13 cellular contexts compared by ENCODE assay signal in genomic region chr1:24768873-24769605, GRCh38. TPM values are rescaled to one million over a fixed set of nuclear protein-coding genes. Genes with fewer than 3 reads are reported as not detected.
A peak's percentile ranks its signal among the peaks of the same experiment; 100 is the strongest.
DNase-seq lines count a peak whose midpoint lies in the region; ATAC-seq, FAIRE-seq and TF ChIP-seq lines count a peak whose summit lies in the region.
"Had no signal": no experiment of that assay in that cellular context is flagged by ENCODE, and none has a peak within 500 bp of the region (broad histone marks: within the 10 kb centered on the region; RNA-seq: fewer than 3 reads in every experiment).

No MANE protein-coding gene starts in this region.

- H2AFZ ChIP-seq in KMS-11 (ENCODE audit: low read depth) (no peak overlapping the region), endothelial cell of umbilical vein (ENCODE audit: low read depth, low read length) (no peak overlapping the region)

- POLR2A ChIA-PET in endothelial cell of umbilical vein (lab: Charles Lee) = interaction anchor here (0.7 to 1.4 kb wide), 3 partner anchors 17 to 24 kb away, joined by 6 to 17 read pairs (median 9); partner anchors contain the start of gene CLIC4
- POLR2A ChIA-PET in CD4-positive, alpha-beta memory T cell (lab: Charles Lee; ENCODE audit: partially characterized antibody) = no interaction called here

- no peaks in the 10 kb centered on the region for H3K9me1 ChIP-seq in endothelial cell of umbilical vein (replicated peaks; ENCODE audit: control insufficient read depth, extremely low read depth, insufficient read depth, low read length)

- H3K36me3 Mint-ChIP-seq in CD4-positive, alpha-beta memory T cell = no peaks in the 10 kb centered on the region
- H3K36me3 Mint-ChIP-seq: activated naive CD8-positive, alpha-beta T cell treated with anti-CD3 and anti-CD28 coated beads for 36 hours; stimulated activated effector memory CD8-positive, alpha-beta T cell treated with anti-CD3 and anti-CD28 coated beads, Interleukin-12 subunit alpha, Interleukin-12 subunit beta, amount 100 ng/mL, for 72 hours had no signal

- no peaks in the 10 kb centered on the region for H3K9me3 Mint-ChIP-seq in CD4-positive, alpha-beta memory T cell
- H3K9me3 Mint-ChIP-seq: activated naive CD8-positive, alpha-beta T cell treated with anti-CD3 and anti-CD28 coated beads for 36 hours; effector memory CD8-positive, alpha-beta T cell; stimulated activated effector memory CD8-positive, alpha-beta T cell treated with anti-CD3 and anti-CD28 coated beads, Interleukin-12 subunit alpha, Interleukin-12 subunit beta, amount 100 ng/mL, for 72 hours had no signal

- H3K9ac ChIP-seq in KMS-11 (no peak overlapping the region), endothelial cell of umbilical vein (replicated peaks; ENCODE audit: extremely low read depth, insufficient read depth, low read length) (peak overlapping the region; percentile 61)

- no peak for ATAC-seq in HG03097 (IDR thresholded peaks at IDR 0.05; ENCODE audit: low FRiP score, unreplicated experiment)
- ATAC-seq: effector memory CD8-positive, alpha-beta T cell; stimulated activated effector memory CD8-positive, alpha-beta T cell treated with anti-CD3 and anti-CD28 coated beads, Interleukin-12 subunit alpha, Interleukin-12 subunit beta, amount 100 ng/mL, for 72 hours had no signal

- DNase-seq in endothelial cell of umbilical vein (ENCODE audit: low read depth, low spot score) (peak; percentile 43), prostate gland (ENCODE audit: low spot score) (no peak), NCI-H82 treated with DMSO at 0.1 percent for 48 hours (lab: John Stamatoyannopoulos, UW; ENCODE audit: unreplicated experiment) (no peak)
- DNase-seq in CD4-positive, alpha-beta memory T cell = no peak
- DNase-seq in stimulated activated CD4-positive, alpha-beta T cell treated with anti-CD3 and anti-CD28 coated beads, Interleukin-4, amount 100 ng/mL, for 4 hours = no peak
- DNase-seq: activated naive CD8-positive, alpha-beta T cell treated with anti-CD3 and anti-CD28 coated beads for 36 hours; effector memory CD8-positive, alpha-beta T cell; NCI-H1417 treated with DMSO at 0.1 percent for 48 hours; NK-92 treated with Interleukin-12 subunit alpha and Interleukin-12 subunit beta, amount 100 ng/mL, for 24 hours had no signal

- intact Hi-C loops in endothelial cell of umbilical vein (cut with micrococcal nuclease) (loop anchor here (1.0 to 5.0 kb wide), 2 partner anchors 36 to 127 kb away; partner anchors contain the start of gene SRRM1), prostate gland (cut with DNase I) (no loop called here)
- intact Hi-C loops in CD4-positive, alpha-beta memory T cell (cut with micrococcal nuclease) = no loop called here

- BruUV-seq in endothelial cell of umbilical vein (replicated peaks; lab: Mats Ljungman, UMichigan) = no TSS peak

- H3K79me2 ChIP-seq in KMS-11 (ENCODE audit: insufficient read depth, low read depth) = peaks cover 93% of the 10 kb centered on the region
- peaks cover 91% of the 10 kb centered on the region for H3K79me2 ChIP-seq in endothelial cell of umbilical vein (ENCODE audit: control insufficient read depth, insufficient read depth, low read length)

- H3K4me1 ChIP-seq in KMS-11 (ENCODE audit: low read depth, poor library complexity, severe bottlenecking) (peaks cover 62% of the 10 kb centered on the region), endothelial cell of umbilical vein (ENCODE audit: control insufficient read depth, extremely low read depth, insufficient read depth, low read length) (peaks cover 61% of the 10 kb centered on the region), prostate gland (replicated peaks) (no peaks in the 10 kb centered on the region)
- no peaks in the 10 kb centered on the region for H3K4me1 ChIP-seq in CD4-positive, alpha-beta memory T cell (ENCODE audit: insufficient read depth, low read length)

- FAIRE-seq in endothelial cell of umbilical vein (lab: Jason Lieb, UNC) = no peak

- TF ChIP-seq POLR2A in endothelial cell of umbilical vein (IDR thresholded peaks at IDR 0.05; ENCODE audit: low read depth, low read length) (no peak), prostate gland (IDR thresholded peaks at IDR 0.05) (no peak)

- 50% methylated on average over 4 of the region's 4 CpGs for WGBS in prostate gland

- H3K4me3 ChIP-seq in KMS-11 (IDR thresholded peaks at IDR 0.05; ENCODE audit: insufficient read depth, low read depth, low read length) (no peak overlapping the region), endothelial cell of umbilical vein (replicated peaks in 1 of 3; ENCODE audit: insufficient read depth in 1 of 3, low read depth in 1 of 3, low read length in 3 of 3) (no peak overlapping the region), prostate gland (no peak overlapping the region)
- no peak overlapping the region for H3K4me3 ChIP-seq in CD4-positive, alpha-beta memory T cell (ENCODE audit: low read length in 2 of 2)

- H4K20me1 ChIP-seq in KMS-11 (ENCODE audit: insufficient read depth) (no peaks in the 10 kb centered on the region), endothelial cell of umbilical vein (replicated peaks; ENCODE audit: control insufficient read depth, extremely low read depth, insufficient read depth, low read length) (no peaks in the 10 kb centered on the region)

- H3K4me2 ChIP-seq in KMS-11 = peak overlapping the region; percentile 61
- H3K4me2 ChIP-seq in endothelial cell of umbilical vein (ENCODE audit: insufficient read depth, low read length) = peak overlapping the region; percentile 28

- H3K27me3 ChIP-seq in KMS-11 (ENCODE audit: insufficient read depth, low read depth) = no peaks in the 10 kb centered on the region
- H3K27me3 ChIP-seq in endothelial cell of umbilical vein (ENCODE audit: control insufficient read depth in 2 of 2, insufficient read depth in 2 of 2, low read length in 2 of 2) = no peaks in the 10 kb centered on the region
- no peaks in the 10 kb centered on the region for H3K27me3 ChIP-seq in prostate gland (replicated peaks; ENCODE audit: insufficient read depth)
- no peaks in the 10 kb centered on the region for H3K27me3 ChIP-seq in CD4-positive, alpha-beta memory T cell (ENCODE audit: insufficient read depth, low read length)

- H3K27me3 Mint-ChIP-seq in CD4-positive, alpha-beta memory T cell = no peaks in the 10 kb centered on the region
- H3K27me3 Mint-ChIP-seq: activated naive CD8-positive, alpha-beta T cell treated with anti-CD3 and anti-CD28 coated beads for 36 hours; effector memory CD8-positive, alpha-beta T cell had no signal

- dilution Hi-C loops in endothelial cell of umbilical vein (cut with MboI; ENCODE audit: extremely low pct_ligation_motif_present, low sequenced_read_pairs) = no loop called here

- TF ChIP-seq CTCF in 22Rv1 (IDR thresholded peaks at IDR 0.05) = no peak
- no peak for TF ChIP-seq CTCF in KMS-11 (conservative IDR thresholded peaks at IDR 0.05; ENCODE audit: low read depth, low read length)
- no peak for TF ChIP-seq CTCF in endothelial cell of umbilical vein (IDR thresholded peaks at IDR 0.05; ENCODE audit: extremely low read depth in 1 of 2, insufficient read depth in 1 of 2, low read depth in 1 of 2, low read length in 2 of 2)
- TF ChIP-seq CTCF in prostate gland (IDR thresholded peaks at IDR 0.05) = no peak

- no peaks in the 10 kb centered on the region for H3K36me3 ChIP-seq in KMS-11 (ENCODE audit: insufficient read depth)
- H3K36me3 ChIP-seq in endothelial cell of umbilical vein (ENCODE audit: control insufficient read depth in 2 of 2, extremely low read depth in 1 of 2, insufficient read depth in 2 of 2, low read length in 2 of 2) = peaks cover 0 to 2% of the 10 kb centered on the region in 2 experiments
- H3K36me3 ChIP-seq in prostate gland = no peaks in the 10 kb centered on the region
- no peaks in the 10 kb centered on the region for H3K36me3 ChIP-seq in CD4-positive, alpha-beta memory T cell (ENCODE audit: insufficient read depth, low read length)

- peak overlapping the region in 1 of 7 donors; percentile 29 for H3K27ac Mint-ChIP-seq in CD4-positive, alpha-beta memory T cell
- H3K27ac Mint-ChIP-seq: activated naive CD8-positive, alpha-beta T cell treated with anti-CD3 and anti-CD28 coated beads for 36 hours; effector memory CD8-positive, alpha-beta T cell had no signal

- H3K9me3 ChIP-seq in endothelial cell of umbilical vein (replicated peaks; ENCODE audit: control insufficient read depth, insufficient read depth, low read length) = no peaks in the 10 kb centered on the region
- H3K9me3 ChIP-seq in prostate gland = no peaks in the 10 kb centered on the region
- no peaks in the 10 kb centered on the region for H3K9me3 ChIP-seq in CD4-positive, alpha-beta memory T cell (ENCODE audit: control insufficient read depth in 1 of 2, low read length in 2 of 2)

- H3K4me3 Mint-ChIP-seq in CD4-positive, alpha-beta memory T cell = no peak overlapping the region
- H3K4me3 Mint-ChIP-seq: activated naive CD8-positive, alpha-beta T cell treated with anti-CD3 and anti-CD28 coated beads for 36 hours; effector memory CD8-positive, alpha-beta T cell; stimulated activated effector memory CD8-positive, alpha-beta T cell treated with anti-CD3 and anti-CD28 coated beads, Interleukin-12 subunit alpha, Interleukin-12 subunit beta, amount 100 ng/mL, for 72 hours had no signal

- H3K4me1 Mint-ChIP-seq in CD4-positive, alpha-beta memory T cell = no peaks in the 10 kb centered on the region

- CTCF ChIA-PET in endothelial cell of umbilical vein (lab: Charles Lee) = interaction anchor here (0.8 to 6.3 kb wide), 10 partner anchors 13 to 81 kb away, joined by 3 to 40 read pairs (median 5); partner anchors contain the start of gene CLIC4
- CTCF ChIA-PET in CD4-positive, alpha-beta memory T cell (lab: Charles Lee; ENCODE audit: partially characterized antibody) = interaction anchor here (0.6 to 1.0 kb wide), 2 partner anchors 81 to 606 kb away, joined by 3 read pairs; no protein-coding TSS in a partner anchor

- peak overlapping the region; percentile 48; the same call in 1 of the 2 replicates for H3K27ac ChIP-seq in 22Rv1
- H3K27ac ChIP-seq in KMS-11 = peak overlapping the region; percentile 27; the same call in 1 of the 2 replicates
- peak overlapping the region; percentile 96 for H3K27ac ChIP-seq in endothelial cell of umbilical vein (ENCODE audit: insufficient read depth, low read depth, low read length)
- peak overlapping the region; percentile 86 to 90 for H3K27ac ChIP-seq in prostate gland
- H3K27ac ChIP-seq in CD4-positive, alpha-beta memory T cell (ENCODE audit: low read depth, low read length) = no peak overlapping the region

RNA-seq across cellular contexts. Expression of gene CLIC4, which starts 23.8 kb away (rescaled TPM):
- total RNA-seq in endothelial cell of umbilical vein = 330 and 333 TPM in 2 replicates
- polyA plus RNA-seq in endothelial cell of umbilical vein = 76.6 and 97.5 TPM in 2 replicates
- polyA plus RNA-seq in endothelial cell of umbilical vein (2011; cell fraction: cytosol; rRNA removed) = 122 and 128 TPM in 2 replicates
- polyA plus RNA-seq in endothelial cell of umbilical vein (2011; cell fraction: nucleus; rRNA removed) = 67.0 and 84.4 TPM in 2 replicates
- polyA plus RNA-seq in endothelial cell of umbilical vein (2012) = 156 and 227 TPM in 2 replicates
- 74.9 and 89.1 TPM in 2 replicates for polyA minus RNA-seq in endothelial cell of umbilical vein
- polyA minus RNA-seq in endothelial cell of umbilical vein (2011; cell fraction: cytosol; rRNA and poly(A)+ RNA removed) = 65.3 TPM
- 74.6 and 101 TPM in 2 replicates for polyA minus RNA-seq in endothelial cell of umbilical vein (2011; cell fraction: nucleus; rRNA and poly(A)+ RNA removed)
- 100 to 1,000 TPM in 1 of 2 donors, 10 to 100 TPM in 1; 77.2 to 124 TPM for total RNA-seq in prostate gland
- total RNA-seq in CD4-positive, alpha-beta memory T cell = 1 to 10 TPM; 3.0 to 3.8 TPM
- polyA plus RNA-seq in CD4-positive, alpha-beta memory T cell = 1 to 10 TPM in 1 of 2 donors, under 1 TPM in 1; 0.62 to 1.9 TPM

Comparison
In these comparisons a context has a peak if more than half of its experiments do, and no peak if none do; other contexts are left out.
1. RNA of gene CLIC4, which starts 23.8 kb away (total RNA-seq): 330 to 333 TPM in endothelial cell of umbilical vein and 77.2 to 124 TPM in prostate gland; 3.0 to 3.8 TPM in CD4-positive, alpha-beta memory T cell; every median in the first group is over 10 times any median in the second.